Comparison of ENCODE assay signal across 19 cellular contexts in the genomic region with DNA sequence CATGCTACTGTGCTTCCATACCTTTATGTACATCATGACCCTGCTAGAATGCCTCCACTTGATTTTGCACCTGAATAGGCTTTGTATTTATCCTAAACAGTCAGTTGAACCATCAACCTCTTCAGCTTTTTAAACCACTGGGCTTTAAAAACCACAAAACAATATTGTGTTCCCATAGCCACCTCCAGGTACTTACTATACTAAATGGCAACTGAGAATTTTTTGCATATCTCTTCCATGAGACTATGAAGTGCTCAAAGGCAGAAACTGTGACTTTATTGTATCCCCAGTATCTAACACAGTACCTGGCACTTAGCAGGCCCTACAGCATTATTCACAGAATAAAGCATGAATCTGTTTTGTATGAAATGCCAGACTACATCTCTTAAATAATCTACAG. TPM values are rescaled to one million over a fixed set of nuclear protein-coding genes. Genes with fewer than 3 reads are reported as not detected.
DNase-seq lines count a peak whose midpoint lies in the region; ATAC-seq, FAIRE-seq and TF ChIP-seq lines count a peak whose summit lies in the region.
"Had no signal": no experiment of that assay in that cellular context is flagged by ENCODE, and none has a peak within 500 bp of the region (broad histone marks: within the 10 kb centered on the region; RNA-seq: fewer than 3 reads in every experiment).

No MANE protein-coding gene starts in this region.

- peak; percentile 47; the same call in 2 of the 3 replicates for ATAC-seq in DND-41 (ENCODE audit: insufficient read depth, low read depth)
- ATAC-seq: A549, HepG2 had no signal

- no peak overlapping the region for H3K27ac ChIP-seq in DND-41 (ENCODE audit: low read length)
- H3K27ac ChIP-seq in osteoblast (ENCODE audit: low read depth, low read length): no peak overlapping the region
- H3K27ac ChIP-seq: A549, C4-2B had no signal

- no peak for FAIRE-seq in GM12891 (lab: Jason Lieb, UNC)
- FAIRE-seq: A549, D721Med, GM18507, HepG2, HTR-8/SVneo had no signal

- H3K4me2 ChIP-seq in DND-41 (ENCODE audit: insufficient read depth, low read length): no peak overlapping the region
- no peak overlapping the region for H3K4me2 ChIP-seq in osteoblast (ENCODE audit: insufficient read depth, low read length)
- H3K4me2 ChIP-seq: A549 had no signal

- no peaks in the 10 kb centered on the region for H3K27me3 ChIP-seq in DND-41 (ENCODE audit: insufficient read depth, low read length, poor library complexity)
- H3K27me3 ChIP-seq in osteoblast (ENCODE audit: insufficient read depth, low read length): no peaks in the 10 kb centered on the region
- H3K27me3 ChIP-seq: BE2C had no signal

- no peak overlapping the region for H2AFZ ChIP-seq in DND-41 (ENCODE audit: low read depth, low read length)
- H2AFZ ChIP-seq in osteoblast (ENCODE audit: low read length): no peak overlapping the region

- H3K79me2 ChIP-seq in DND-41 (ENCODE audit: insufficient read depth, low read length) (peaks cover 10% of the 10 kb centered on the region; the same call in 1 of the 2 replicates), osteoblast (ENCODE audit: insufficient read depth, low read length) (peaks cover 2% of the 10 kb centered on the region)

- DNase-seq in DND-41 (no peak), HT1080 (ENCODE audit: low read depth) (peak; percentile 2), astrocyte of the hippocampus (ENCODE audit: low read depth, low spot score) (peak; percentile 43), osteoblast (ENCODE audit: insufficient read length, low spot score, missing footprints) (peak; percentile 74), GM12891 (ENCODE audit: insufficient read length, low spot score) (no peak), NCI-H774 (lab: John Stamatoyannopoulos, UW) (no peak), SW 1271 (lab: John Stamatoyannopoulos, UW) (no peak)
- DNase-seq: BE2C; CD4-positive, alpha-beta memory T cell; COR-L47; DMS153; HCEC 1CT; HFFc6 had no signal

- no peak for TF ChIP-seq POLR2A in GM12891 (IDR thresholded peaks at IDR 0.05; ENCODE audit: low read depth, low read length)

- H3K4me3 ChIP-seq in DND-41 (ENCODE audit: low read depth in 1 of 2, low read length in 2 of 2): no peak overlapping the region
- H3K4me3 ChIP-seq in osteoblast (ENCODE audit: insufficient read depth, low read length): no peak overlapping the region
- H3K4me3 ChIP-seq: A549 had no signal

- H3K4me1 ChIP-seq in DND-41 (ENCODE audit: insufficient read depth, low read length) (peaks cover 5% of the 10 kb centered on the region; the same call in 1 of the 2 replicates), osteoblast (ENCODE audit: insufficient read depth, low read length) (no peaks in the 10 kb centered on the region)
- H3K4me1 ChIP-seq: A549, BE2C had no signal

- H4K20me1 ChIP-seq in DND-41 (ENCODE audit: insufficient read depth, low read length): no peaks in the 10 kb centered on the region
- H4K20me1 ChIP-seq in osteoblast (ENCODE audit: insufficient read depth, low read length): no peaks in the 10 kb centered on the region

- TF ChIP-seq CTCF in DND-41 (IDR thresholded peaks at IDR 0.05; ENCODE audit: borderline replicate concordance, extremely low read depth, low read length, poor library complexity, severe bottlenecking) (no peak), osteoblast (IDR thresholded peaks at IDR 0.05; ENCODE audit: extremely low read depth, low read depth, low read length) (no peak)

- H3K9ac ChIP-seq in DND-41 (ENCODE audit: low read depth, low read length): no peak overlapping the region

- H3K36me3 ChIP-seq in DND-41 (ENCODE audit: insufficient read depth, low read length) (peaks cover 9% of the 10 kb centered on the region; the same call in 1 of the 2 replicates), osteoblast (ENCODE audit: insufficient read depth, low read length) (no peaks in the 10 kb centered on the region)
- H3K36me3 ChIP-seq: BE2C had no signal

- H3K9me3 ChIP-seq in DND-41 (ENCODE audit: insufficient read depth, low read length, severe bottlenecking) (no peaks in the 10 kb centered on the region), osteoblast (ENCODE audit: low read depth, low read length) (no peaks in the 10 kb centered on the region)
- H3K9me3 ChIP-seq: A549, BE2C had no signal

TF ChIP-seq in GM12891, 5 proteins besides CTCF, POLR2A, EP300 and RAD21:
- TF ChIP-seq SPI1 (IDR thresholded peaks at IDR 0.05; ENCODE audit: low read depth, low read length): no peak
- no peak for TF ChIP-seq PAX5 (IDR thresholded peaks at IDR 0.05; ENCODE audit: insufficient read depth, low read length, severe bottlenecking)
- no peak for TF ChIP-seq POLR2AphosphoS5 (IDR thresholded peaks at IDR 0.05; ENCODE audit: low read depth, low read length)

RNA-seq across cellular contexts. Expression of gene ANAPC10, which starts 39.7 kb away (rescaled TPM):
- 28.9 and 31.7 TPM in 2 replicates for total RNA-seq in HT1080 (2014; rRNA removed; shearing (Covaris generic))
- 32.4 and 34.0 TPM in 2 replicates for polyA plus RNA-seq in HT1080 (2015; cell fraction: cytosol; rRNA removed)
- polyA plus RNA-seq in HT1080 (2015; cell fraction: nucleus; rRNA removed): 19.0 and 23.1 TPM in 2 replicates
- 22.8 and 23.9 TPM in 2 replicates for total RNA-seq in osteoblast
- 21.1 TPM for polyA plus RNA-seq in GM12891 (2012; ENCODE audit: low read depth, missing spikeins)

RNA-seq across cellular contexts. Expression of gene ABCE1, which starts 39.9 kb away (rescaled TPM):
- 182 and 187 TPM in 2 replicates for total RNA-seq in HT1080 (2014; rRNA removed; shearing (Covaris generic))
- polyA plus RNA-seq in HT1080 (2015; cell fraction: cytosol; rRNA removed): 138 and 166 TPM in 2 replicates
- polyA plus RNA-seq in HT1080 (2015; cell fraction: nucleus; rRNA removed): 231 and 276 TPM in 2 replicates
- 80.7 and 90.5 TPM in 2 replicates for total RNA-seq in osteoblast
- polyA plus RNA-seq in GM12891 (2012; ENCODE audit: low read depth, missing spikeins): 50.2 TPM

Comparison
In these comparisons a context has a peak if more than half of its experiments do, and no peak if none do; other contexts are left out.
1. DNase-seq: peak in HT1080 (single experiment), astrocyte of the hippocampus (single experiment) and osteoblast (single experiment); none in DND-41 (single experiment), GM12891 (single experiment), NCI-H774 (single experiment) and SW 1271 (0 of 2).